ENCODE assay signal across 1 cellular context in the genomic region with DNA sequence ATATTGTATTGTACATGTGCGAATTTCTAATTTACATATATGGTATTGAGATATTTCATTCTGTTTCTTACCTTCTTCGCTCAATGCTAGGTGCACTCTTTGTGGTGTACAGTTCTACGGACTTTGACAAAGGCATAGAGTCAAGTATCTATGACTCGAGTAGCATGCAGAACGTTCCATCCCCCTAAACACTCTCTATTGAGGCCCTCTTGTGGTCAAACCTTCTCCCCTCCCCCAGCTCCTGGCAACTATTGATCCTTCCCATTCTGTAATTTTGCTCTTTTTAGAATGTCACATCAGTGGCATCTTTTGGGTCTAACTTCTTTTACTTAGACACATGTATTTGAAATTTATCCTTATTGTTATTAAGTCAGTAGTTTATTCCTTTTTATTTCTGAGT.
TF ChIP-seq lines count a peak whose summit lies in the region.

No MANE protein-coding gene starts in this region.

TF ChIP-seq in SK-N-SH treated with all-trans-retinoic acid at 6 μM for 48 hours, 23 proteins besides CTCF, POLR2A, EP300 and RAD21 (continued from another document):
- no peak for TF ChIP-seq TSHZ2 (CRISPR knock-in tag; IDR thresholded peaks at IDR 0.05)
- TF ChIP-seq GLIS3 (CRISPR knock-in tag; IDR thresholded peaks at IDR 0.05), result no peak
- TF ChIP-seq, protein P1, sequence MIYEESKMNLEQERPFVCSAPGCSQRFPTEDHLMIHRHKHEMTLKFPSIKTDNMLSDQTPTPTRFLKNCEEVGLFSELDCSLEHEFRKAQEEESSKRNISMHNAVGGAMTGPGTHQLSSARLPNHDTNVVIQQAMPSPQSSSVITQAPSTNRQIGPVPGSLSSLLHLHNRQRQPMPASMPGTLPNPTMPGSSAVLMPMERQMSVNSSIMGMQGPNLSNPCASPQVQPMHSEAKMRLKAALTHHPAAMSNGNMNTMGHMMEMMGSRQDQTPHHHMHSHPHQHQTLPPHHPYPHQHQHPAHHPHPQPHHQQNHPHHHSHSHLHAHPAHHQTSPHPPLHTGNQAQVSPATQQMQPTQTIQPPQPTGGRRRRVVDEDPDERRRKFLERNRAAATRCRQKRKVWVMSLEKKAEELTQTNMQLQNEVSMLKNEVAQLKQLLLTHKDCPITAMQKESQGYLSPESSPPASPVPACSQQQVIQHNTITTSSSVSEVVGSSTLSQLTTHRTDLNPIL (CRISPR knock-in tag; IDR thresholded peaks at IDR 0.05; ENCODE audit: low read depth), result no peak
- no peak for TF ChIP-seq BACH2 (CRISPR knock-in tag; IDR thresholded peaks at IDR 0.05; ENCODE audit: borderline replicate concordance)
